ENCODE assay signal across 1 cellular context in the genomic region with DNA sequence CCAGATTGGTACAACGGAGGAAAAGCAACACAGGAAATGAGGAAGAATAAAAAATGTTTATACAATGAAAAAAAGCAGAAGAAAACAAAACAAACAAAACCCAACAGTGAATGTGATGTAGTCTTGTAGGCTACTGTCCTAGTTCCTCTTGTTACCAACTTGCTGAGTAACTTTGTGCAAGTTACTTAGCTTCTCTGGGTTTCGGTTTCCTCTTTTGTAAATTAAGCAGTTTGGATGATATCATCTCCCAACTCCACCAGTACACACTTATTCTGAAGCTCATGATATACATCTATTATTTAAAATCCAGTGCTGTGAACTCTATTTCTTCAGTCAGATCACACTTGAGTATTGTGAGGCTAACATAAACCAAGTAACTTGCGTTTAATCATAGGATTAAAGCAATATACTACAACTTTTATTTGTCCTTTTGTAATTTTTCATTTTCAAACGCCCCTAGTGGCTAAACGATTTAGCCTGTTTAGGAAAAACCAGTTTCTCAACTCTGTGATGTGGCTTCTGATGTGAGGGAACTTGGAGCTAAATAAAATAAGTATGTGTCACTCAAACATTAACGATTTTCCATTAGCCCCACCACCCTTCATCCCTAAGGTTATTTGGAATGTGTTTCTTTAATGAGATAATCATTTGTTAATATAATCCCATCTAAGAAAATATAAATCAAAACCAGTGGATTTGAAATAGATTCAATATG.
TF ChIP-seq lines count a peak whose summit lies in the region.

No MANE protein-coding gene starts in this region.

TF ChIP-seq in H1, 55 proteins besides CTCF, POLR2A, EP300 and RAD21:
- TF ChIP-seq GTF2F1 (IDR thresholded peaks at IDR 0.05; ENCODE audit: borderline replicate concordance, low read depth, low read length) (no peak), CBX8 (IDR thresholded peaks at IDR 0.05; ENCODE audit: borderline replicate concordance, low read depth, low read length) (no peak), TBP (IDR thresholded peaks at IDR 0.05; ENCODE audit: low read depth, low read length) (no peak), USF2 (IDR thresholded peaks at IDR 0.05; ENCODE audit: low read length) (no peak), RBBP5 (IDR thresholded peaks at IDR 0.05; ENCODE audit: borderline replicate concordance, low read depth, low read length) (no peak), BRCA1 (IDR thresholded peaks at IDR 0.05; ENCODE audit: low read depth, low read length) (no peak), KDM1A (IDR thresholded peaks at IDR 0.05; ENCODE audit: borderline replicate concordance, low read length) (no peak), GABPA (IDR thresholded peaks at IDR 0.05; ENCODE audit: borderline replicate concordance, insufficient read depth, low read length) (no peak), CTBP2 (IDR thresholded peaks at IDR 0.05; ENCODE audit: borderline replicate concordance, insufficient read depth, insufficient read length, low read length) (no peak), SP1 (IDR thresholded peaks at IDR 0.05; ENCODE audit: low read depth, low read length) (no peak), MAX (IDR thresholded peaks at IDR 0.05) (no peak), MAFK (IDR thresholded peaks at IDR 0.05; ENCODE audit: low read depth, low read length) (no peak), E2F6 (IDR thresholded peaks at IDR 0.05) (no peak), KDM4A (IDR thresholded peaks at IDR 0.05; ENCODE audit: low read depth, low read length, severe bottlenecking) (no peak)
TF ChIP-seq in H1: peak in this region for 0.
